Comparison of ENCODE assay signal across 8 cellular contexts in genomic region chrX:154396948-154397887, GRCh38. TPM values are rescaled to one million over a fixed set of nuclear protein-coding genes. Genes with fewer than 3 reads are reported as not detected.
A peak's percentile ranks its signal among the peaks of the same experiment; 100 is the strongest.
DNase-seq lines count a peak whose midpoint lies in the region; ATAC-seq and TF ChIP-seq lines count a peak whose summit lies in the region.

No MANE protein-coding gene starts in this region.

- peaks cover 26% of the 10 kb centered on the region for H3K4me1 Mint-ChIP-seq in activated B cell treated with CpG ODN at 0.5 μM for 24 hours

- H3K27me3 Mint-ChIP-seq in activated B cell treated with CpG ODN at 0.5 μM for 24 hours: no peaks in the 10 kb centered on the region

- no peaks in the 10 kb centered on the region for H3K27me3 ChIP-seq in ectodermal cell (ENCODE audit: control insufficient read depth, insufficient read depth, low read length, poor library complexity, severe bottlenecking)

- intact Hi-C loops in activated B cell treated with CpG ODN at 0.5 μM for 24 hours (cut with micrococcal nuclease): loop anchor here (5.0 kb wide), 4 partner anchors 40 to 135 kb away; partner anchors contain the start of genes GDI1, LAGE3 and SLC10A3

- POLR2A ChIA-PET in activated B cell treated with CpG ODN at 0.5 μM for 24 hours (lab: Charles Lee): interaction anchor here (0.5 to 6.2 kb wide), 33 partner anchors 12 to 473 kb away, joined by 3 to 125 read pairs (median 5); partner anchors contain the start of genes ARHGAP4, ATP6AP1, DNASE1L1 and EMD

- H3K36me3 ChIP-seq in ectodermal cell (ENCODE audit: control insufficient read depth, insufficient read depth, low read length): peaks cover 12% of the 10 kb centered on the region

- H3K4me1 ChIP-seq in ectodermal cell (ENCODE audit: control insufficient read depth, insufficient read depth, low read length): no peaks in the 10 kb centered on the region

- TF ChIP-seq CTCF in activated B cell treated with CpG ODN at 0.5 μM for 24 hours (IDR thresholded peaks at IDR 0.05): no peak

- H3K4me3 ChIP-seq in ectodermal cell (ENCODE audit: insufficient read depth, low read depth, low read length): peak overlapping the region; percentile 61

- peak; percentile 60 for ATAC-seq in HG02798 (IDR thresholded peaks at IDR 0.05; ENCODE audit: poor library complexity, unreplicated experiment)
- ATAC-seq in activated B cell treated with CpG ODN at 0.5 μM for 24 hours (ENCODE audit: low read depth): peak; percentile 66

- peak overlapping the region; percentile 97 for H3K4me3 Mint-ChIP-seq in activated B cell treated with CpG ODN at 0.5 μM for 24 hours

- H3K27ac ChIP-seq in ectodermal cell (ENCODE audit: insufficient read depth, low read depth, low read length, poor library complexity, severe bottlenecking): peak overlapping the region; percentile 96

- H3K27ac Mint-ChIP-seq in activated B cell treated with CpG ODN at 0.5 μM for 24 hours: peak overlapping the region; percentile 99

- no peaks in the 10 kb centered on the region for H3K9me3 Mint-ChIP-seq in activated B cell treated with CpG ODN at 0.5 μM for 24 hours

- CTCF ChIA-PET in activated B cell treated with CpG ODN at 0.5 μM for 24 hours (lab: Charles Lee): interaction anchor here (1.3 kb wide), 1 partner anchor 32 kb away, joined by 4 read pairs; no protein-coding TSS in a partner anchor

- H3K9me3 ChIP-seq in ectodermal cell (ENCODE audit: control insufficient read depth, low read length): no peaks in the 10 kb centered on the region

- WGBS in ectodermal cell, 2 experiments: 7 to 10% methylated on average over 56 of the region's 56 CpGs

- peaks cover 36% of the 10 kb centered on the region for H3K36me3 Mint-ChIP-seq in activated B cell treated with CpG ODN at 0.5 μM for 24 hours (ENCODE audit: low read depth)

- DNase-seq in NK-92 treated with Interleukin-12 subunit alpha and Interleukin-12 subunit beta, amount 100 ng/mL, for 24 hours (lab: John Stamatoyannopoulos, UW): peak; percentile 61
- DNase-seq in NK-92 (lab: John Stamatoyannopoulos, UW; ENCODE audit: unreplicated experiment) (no peak), NCI-H146 treated with DMSO at 0.1 percent for 48 hours (lab: John Stamatoyannopoulos, UW; ENCODE audit: unreplicated experiment) (peak; percentile 44), activated B cell treated with CpG ODN at 0.5 μM for 24 hours (peak; percentile 65), medulla oblongata (ENCODE audit: extremely low spot score) (peak; percentile 34)
- peak; percentile 68 for DNase-seq in stimulated activated CD8-positive, alpha-beta memory T cell treated with anti-CD3 and anti-CD28 coated beads, Interleukin-4, amount 100 ng/mL, for 24 hours (ENCODE audit: low read depth)

RNA-seq across cellular contexts. Expression of gene RPL10, which starts 1.0 kb away (rescaled TPM):
- 5,113 and 5,534 TPM in 2 replicates for total RNA-seq in activated B cell treated with CpG ODN at 0.5 μM for 24 hours
- polyA plus RNA-seq in ectodermal cell (2013, experiment 1 of 4): 2,698 TPM
- 2,845 TPM for polyA plus RNA-seq in ectodermal cell (2013, experiment 2 of 4)
- 2,945 TPM for polyA plus RNA-seq in ectodermal cell (2013, experiment 3 of 4)
- 3,150 TPM for polyA plus RNA-seq in ectodermal cell (2013, experiment 4 of 4)

RNA-seq across cellular contexts. Expression of gene DNASE1L1, which starts 11.8 kb away (rescaled TPM):
- 15.3 and 15.8 TPM in 2 replicates for total RNA-seq in activated B cell treated with CpG ODN at 0.5 μM for 24 hours
- 17.5 TPM for polyA plus RNA-seq in ectodermal cell (2013, experiment 1 of 4)
- 16.1 TPM for polyA plus RNA-seq in ectodermal cell (2013, experiment 2 of 4)
- polyA plus RNA-seq in ectodermal cell (2013, experiment 3 of 4): 14.3 TPM
- 15.1 TPM for polyA plus RNA-seq in ectodermal cell (2013, experiment 4 of 4)

RNA-seq across cellular contexts. Expression of gene TAFAZZIN, which starts 14.1 kb away (rescaled TPM):
- 50.5 and 66.1 TPM in 2 replicates for total RNA-seq in activated B cell treated with CpG ODN at 0.5 μM for 24 hours
- 42.7 TPM for polyA plus RNA-seq in ectodermal cell (2013, experiment 1 of 4)
- 38.3 TPM for polyA plus RNA-seq in ectodermal cell (2013, experiment 2 of 4)
- polyA plus RNA-seq in ectodermal cell (2013, experiment 3 of 4): 40.2 TPM
- polyA plus RNA-seq in ectodermal cell (2013, experiment 4 of 4): 47.3 TPM

RNA-seq across cellular contexts. Expression of gene EMD, which starts 18.1 kb away (rescaled TPM):
- 68.4 and 70.2 TPM in 2 replicates for total RNA-seq in activated B cell treated with CpG ODN at 0.5 μM for 24 hours
- polyA plus RNA-seq in ectodermal cell (2013, experiment 1 of 4): 70.7 TPM
- 74.1 TPM for polyA plus RNA-seq in ectodermal cell (2013, experiment 2 of 4)
- polyA plus RNA-seq in ectodermal cell (2013, experiment 3 of 4): 64.8 TPM
- 69.4 TPM for polyA plus RNA-seq in ectodermal cell (2013, experiment 4 of 4)

RNA-seq across cellular contexts. Expression of gene FLNA, which starts 22.8 kb away (rescaled TPM):
- 605 and 679 TPM in 2 replicates for total RNA-seq in activated B cell treated with CpG ODN at 0.5 μM for 24 hours
- 614 TPM for polyA plus RNA-seq in ectodermal cell (2013, experiment 1 of 4)
- 687 TPM for polyA plus RNA-seq in ectodermal cell (2013, experiment 2 of 4)
- 500 TPM for polyA plus RNA-seq in ectodermal cell (2013, experiment 3 of 4)
- polyA plus RNA-seq in ectodermal cell (2013, experiment 4 of 4): 579 TPM
